ENCODE assay signal across 1 cellular context in the genomic region with DNA sequence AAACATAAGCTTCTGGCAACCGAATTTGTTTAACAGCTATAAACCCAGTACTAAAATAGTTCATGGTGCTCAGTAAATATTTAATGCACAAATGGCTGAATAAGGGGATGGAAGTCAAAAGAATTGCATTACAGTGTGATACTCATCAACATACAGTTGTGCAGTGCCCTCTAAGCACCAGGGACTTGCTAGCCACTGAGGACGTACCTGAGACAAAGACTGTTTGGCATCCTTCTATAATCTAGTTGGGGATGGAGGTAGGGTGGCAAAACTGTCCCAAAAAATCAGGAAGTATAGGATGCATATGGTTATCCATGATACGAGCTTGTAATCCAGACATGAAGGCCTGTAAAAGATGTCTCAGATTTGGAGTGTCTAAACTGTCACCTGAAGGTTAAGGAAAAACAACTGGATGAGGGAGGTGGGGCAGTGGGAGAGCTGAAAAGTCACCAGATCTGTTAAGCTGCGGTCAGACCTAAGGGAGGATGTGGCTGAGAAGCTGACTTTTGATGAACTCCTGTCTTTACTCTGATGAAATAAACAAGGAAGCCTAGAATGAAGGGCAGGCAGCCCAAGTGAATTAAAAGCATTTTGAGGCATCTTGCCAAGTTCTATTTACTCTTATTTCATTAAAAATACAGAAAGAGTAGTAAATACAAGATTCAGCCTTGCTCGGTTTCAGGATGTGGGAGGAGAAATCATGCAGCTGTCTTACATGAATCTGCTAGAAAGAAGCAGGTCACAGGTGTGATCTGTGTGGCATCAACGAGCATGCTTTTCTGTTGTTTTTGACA.
A peak's percentile ranks its signal among the peaks of the same experiment; 100 is the strongest.
TF ChIP-seq lines count a peak whose summit lies in the region.

No MANE protein-coding gene starts in this region.

TF ChIP-seq in GM12878, 131 proteins besides CTCF, POLR2A, EP300 and RAD21 (continued from another document and continues in another):
- TF ChIP-seq, protein P1, sequence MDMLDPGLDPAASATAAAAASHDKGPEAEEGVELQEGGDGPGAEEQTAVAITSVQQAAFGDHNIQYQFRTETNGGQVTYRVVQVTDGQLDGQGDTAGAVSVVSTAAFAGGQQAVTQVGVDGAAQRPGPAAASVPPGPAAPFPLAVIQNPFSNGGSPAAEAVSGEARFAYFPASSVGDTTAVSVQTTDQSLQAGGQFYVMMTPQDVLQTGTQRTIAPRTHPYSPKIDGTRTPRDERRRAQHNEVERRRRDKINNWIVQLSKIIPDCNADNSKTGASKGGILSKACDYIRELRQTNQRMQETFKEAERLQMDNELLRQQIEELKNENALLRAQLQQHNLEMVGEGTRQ (IDR thresholded peaks at IDR 0.05; ENCODE audit: borderline replicate concordance, low read depth, low read length): no peak
- no peak for TF ChIP-seq SMAD1 (IDR thresholded peaks at IDR 0.05; ENCODE audit: low read depth, partially characterized antibody)
- no peak for TF ChIP-seq ZBTB4 (CRISPR knock-in tag; IDR thresholded peaks at IDR 0.05)
- peak in 1 of 2 experiments; percentile 26; a peak in 1 of 4 replicates for TF ChIP-seq BHLHE40 (IDR thresholded peaks at IDR 0.05; ENCODE audit: borderline replicate concordance in 1 of 2, low read depth in 2 of 2, low read length in 1 of 2)
- TF ChIP-seq BRCA1 (IDR thresholded peaks at IDR 0.05; ENCODE audit: low read depth, low read length): no peak
- peak; percentile 83 for TF ChIP-seq RUNX3 (IDR thresholded peaks at IDR 0.05; ENCODE audit: low read length)
- TF ChIP-seq RAD51 (IDR thresholded peaks at IDR 0.05): no peak
- TF ChIP-seq CHD4 (IDR thresholded peaks at IDR 0.05): no peak
- TF ChIP-seq IKZF2 (IDR thresholded peaks at IDR 0.05): peak; percentile 42 to 46; a peak in 2 of 4 replicates
- TF ChIP-seq, protein P2, sequence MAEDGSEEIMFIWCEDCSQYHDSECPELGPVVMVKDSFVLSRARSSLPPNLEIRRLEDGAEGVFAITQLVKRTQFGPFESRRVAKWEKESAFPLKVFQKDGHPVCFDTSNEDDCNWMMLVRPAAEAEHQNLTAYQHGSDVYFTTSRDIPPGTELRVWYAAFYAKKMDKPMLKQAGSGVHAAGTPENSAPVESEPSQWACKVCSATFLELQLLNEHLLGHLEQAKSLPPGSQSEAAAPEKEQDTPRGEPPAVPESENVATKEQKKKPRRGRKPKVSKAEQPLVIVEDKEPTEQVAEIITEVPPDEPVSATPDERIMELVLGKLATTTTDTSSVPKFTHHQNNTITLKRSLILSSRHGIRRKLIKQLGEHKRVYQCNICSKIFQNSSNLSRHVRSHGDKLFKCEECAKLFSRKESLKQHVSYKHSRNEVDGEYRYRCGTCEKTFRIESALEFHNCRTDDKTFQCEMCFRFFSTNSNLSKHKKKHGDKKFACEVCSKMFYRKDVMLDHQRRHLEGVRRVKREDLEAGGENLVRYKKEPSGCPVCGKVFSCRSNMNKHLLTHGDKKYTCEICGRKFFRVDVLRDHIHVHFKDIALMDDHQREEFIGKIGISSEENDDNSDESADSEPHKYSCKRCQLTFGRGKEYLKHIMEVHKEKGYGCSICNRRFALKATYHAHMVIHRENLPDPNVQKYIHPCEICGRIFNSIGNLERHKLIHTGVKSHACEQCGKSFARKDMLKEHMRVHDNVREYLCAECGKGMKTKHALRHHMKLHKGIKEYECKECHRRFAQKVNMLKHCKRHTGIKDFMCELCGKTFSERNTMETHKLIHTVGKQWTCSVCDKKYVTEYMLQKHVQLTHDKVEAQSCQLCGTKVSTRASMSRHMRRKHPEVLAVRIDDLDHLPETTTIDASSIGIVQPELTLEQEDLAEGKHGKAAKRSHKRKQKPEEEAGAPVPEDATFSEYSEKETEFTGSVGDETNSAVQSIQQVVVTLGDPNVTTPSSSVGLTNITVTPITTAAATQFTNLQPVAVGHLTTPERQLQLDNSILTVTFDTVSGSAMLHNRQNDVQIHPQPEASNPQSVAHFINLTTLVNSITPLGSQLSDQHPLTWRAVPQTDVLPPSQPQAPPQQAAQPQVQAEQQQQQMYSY (CRISPR knock-in tag; IDR thresholded peaks at IDR 0.05): no peak
- no peak for TF ChIP-seq LARP7 (IDR thresholded peaks at IDR 0.05)
- TF ChIP-seq, protein P3, sequence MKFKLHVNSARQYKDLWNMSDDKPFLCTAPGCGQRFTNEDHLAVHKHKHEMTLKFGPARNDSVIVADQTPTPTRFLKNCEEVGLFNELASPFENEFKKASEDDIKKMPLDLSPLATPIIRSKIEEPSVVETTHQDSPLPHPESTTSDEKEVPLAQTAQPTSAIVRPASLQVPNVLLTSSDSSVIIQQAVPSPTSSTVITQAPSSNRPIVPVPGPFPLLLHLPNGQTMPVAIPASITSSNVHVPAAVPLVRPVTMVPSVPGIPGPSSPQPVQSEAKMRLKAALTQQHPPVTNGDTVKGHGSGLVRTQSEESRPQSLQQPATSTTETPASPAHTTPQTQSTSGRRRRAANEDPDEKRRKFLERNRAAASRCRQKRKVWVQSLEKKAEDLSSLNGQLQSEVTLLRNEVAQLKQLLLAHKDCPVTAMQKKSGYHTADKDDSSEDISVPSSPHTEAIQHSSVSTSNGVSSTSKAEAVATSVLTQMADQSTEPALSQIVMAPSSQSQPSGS (IDR thresholded peaks at IDR 0.05; ENCODE audit: low read length): peak; percentile 23; the same call in 1 of the 2 replicates
- no peak for TF ChIP-seq CBX3 (IDR thresholded peaks at IDR 0.05; ENCODE audit: borderline replicate concordance, low read depth)
- TF ChIP-seq E2F8 (IDR thresholded peaks at IDR 0.05; ENCODE audit: low read depth, partially characterized antibody): no peak
- no peak for TF ChIP-seq SPI1 (IDR thresholded peaks at IDR 0.05; ENCODE audit: borderline replicate concordance, insufficient read depth, low read depth, low read length)
- peak; percentile 54 for TF ChIP-seq EED (IDR thresholded peaks at IDR 0.05; ENCODE audit: low read depth)
- TF ChIP-seq, protein P4, sequence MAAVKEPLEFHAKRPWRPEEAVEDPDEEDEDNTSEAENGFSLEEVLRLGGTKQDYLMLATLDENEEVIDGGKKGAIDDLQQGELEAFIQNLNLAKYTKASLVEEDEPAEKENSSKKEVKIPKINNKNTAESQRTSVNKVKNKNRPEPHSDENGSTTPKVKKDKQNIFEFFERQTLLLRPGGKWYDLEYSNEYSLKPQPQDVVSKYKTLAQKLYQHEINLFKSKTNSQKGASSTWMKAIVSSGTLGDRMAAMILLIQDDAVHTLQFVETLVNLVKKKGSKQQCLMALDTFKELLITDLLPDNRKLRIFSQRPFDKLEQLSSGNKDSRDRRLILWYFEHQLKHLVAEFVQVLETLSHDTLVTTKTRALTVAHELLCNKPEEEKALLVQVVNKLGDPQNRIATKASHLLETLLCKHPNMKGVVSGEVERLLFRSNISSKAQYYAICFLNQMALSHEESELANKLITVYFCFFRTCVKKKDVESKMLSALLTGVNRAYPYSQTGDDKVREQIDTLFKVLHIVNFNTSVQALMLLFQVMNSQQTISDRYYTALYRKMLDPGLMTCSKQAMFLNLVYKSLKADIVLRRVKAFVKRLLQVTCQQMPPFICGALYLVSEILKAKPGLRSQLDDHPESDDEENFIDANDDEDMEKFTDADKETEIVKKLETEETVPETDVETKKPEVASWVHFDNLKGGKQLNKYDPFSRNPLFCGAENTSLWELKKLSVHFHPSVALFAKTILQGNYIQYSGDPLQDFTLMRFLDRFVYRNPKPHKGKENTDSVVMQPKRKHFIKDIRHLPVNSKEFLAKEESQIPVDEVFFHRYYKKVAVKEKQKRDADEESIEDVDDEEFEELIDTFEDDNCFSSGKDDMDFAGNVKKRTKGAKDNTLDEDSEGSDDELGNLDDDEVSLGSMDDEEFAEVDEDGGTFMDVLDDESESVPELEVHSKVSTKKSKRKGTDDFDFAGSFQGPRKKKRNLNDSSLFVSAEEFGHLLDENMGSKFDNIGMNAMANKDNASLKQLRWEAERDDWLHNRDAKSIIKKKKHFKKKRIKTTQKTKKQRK (IDR thresholded peaks at IDR 0.05; ENCODE audit: low read depth, low read length): no peak
- TF ChIP-seq SKIL (IDR thresholded peaks at IDR 0.05; ENCODE audit: low read depth, poor library complexity, severe bottlenecking): no peak
- no peak for TF ChIP-seq CHD2 (IDR thresholded peaks at IDR 0.05; ENCODE audit: borderline replicate concordance, low read depth, low read length)
- no peak for TF ChIP-seq RCOR1 (conservative IDR thresholded peaks at IDR 0.05; ENCODE audit: low read depth, low read length)
- TF ChIP-seq CEBPB (IDR thresholded peaks at IDR 0.05; ENCODE audit: borderline replicate concordance in 1 of 2, low read depth in 2 of 2, low read length in 2 of 2): no peak
- no peak for TF ChIP-seq ZNF592 (IDR thresholded peaks at IDR 0.05)
- TF ChIP-seq ATF3 (IDR thresholded peaks at IDR 0.05; ENCODE audit: borderline replicate concordance, extremely low read depth, low read depth, low read length): no peak
- no peak for TF ChIP-seq MEF2A (IDR thresholded peaks at IDR 0.05; ENCODE audit: insufficient read depth, low read depth, low read length)
- TF ChIP-seq ZNF24 (IDR thresholded peaks at IDR 0.05): no peak
- TF ChIP-seq RELA (IDR thresholded peaks at IDR 0.05; ENCODE audit: borderline replicate concordance, partially characterized antibody): no peak
